ENCODE assay signal across 1 cellular context in the genomic region with DNA sequence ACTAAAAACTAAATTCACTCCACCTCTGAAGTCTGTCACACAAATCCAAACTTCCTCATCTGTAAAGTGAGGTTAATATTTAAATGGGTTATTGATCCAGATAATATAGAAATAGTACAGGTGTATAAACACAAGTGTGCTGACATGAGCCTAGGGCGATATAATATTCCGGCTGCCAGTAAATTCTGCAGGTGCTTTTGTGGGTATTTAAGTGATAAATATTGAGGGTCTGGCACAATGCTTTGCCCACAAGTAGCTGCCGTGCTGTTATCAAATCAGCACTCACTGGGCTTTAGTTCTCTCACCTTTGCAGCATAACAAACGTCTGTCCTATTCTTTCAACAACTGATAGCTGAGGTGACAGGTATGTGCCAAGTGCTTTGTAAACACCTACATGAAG.
TF ChIP-seq lines count a peak whose summit lies in the region.

No MANE protein-coding gene starts in this region.

TF ChIP-seq in K562, 482 proteins besides CTCF, POLR2A, EP300 and RAD21 (continued from another document):
- TF ChIP-seq, protein P1, sequence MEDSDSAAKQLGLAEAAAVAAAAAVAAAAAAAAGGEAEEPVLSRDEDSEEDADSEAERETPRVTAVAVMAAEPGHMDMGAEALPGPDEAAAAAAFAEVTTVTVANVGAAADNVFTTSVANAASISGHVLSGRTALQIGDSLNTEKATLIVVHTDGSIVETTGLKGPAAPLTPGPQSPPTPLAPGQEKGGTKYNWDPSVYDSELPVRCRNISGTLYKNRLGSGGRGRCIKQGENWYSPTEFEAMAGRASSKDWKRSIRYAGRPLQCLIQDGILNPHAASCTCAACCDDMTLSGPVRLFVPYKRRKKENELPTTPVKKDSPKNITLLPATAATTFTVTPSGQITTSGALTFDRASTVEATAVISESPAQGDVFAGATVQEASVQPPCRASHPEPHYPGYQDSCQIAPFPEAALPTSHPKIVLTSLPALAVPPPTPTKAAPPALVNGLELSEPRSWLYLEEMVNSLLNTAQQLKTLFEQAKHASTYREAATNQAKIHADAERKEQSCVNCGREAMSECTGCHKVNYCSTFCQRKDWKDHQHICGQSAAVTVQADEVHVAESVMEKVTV (CRISPR knock-in tag; IDR thresholded peaks at IDR 0.05), result no peak
- no peak for TF ChIP-seq KLF13 (tag; IDR thresholded peaks at IDR 0.05; ENCODE audit: borderline replicate concordance, low read depth)
- no peak for TF ChIP-seq MAZ (CRISPR knock-in tag; conservative IDR thresholded peaks at IDR 0.05 in 1 of 2, IDR thresholded peaks at IDR 0.05 in 1 of 2)
